1 cellular context compared by ENCODE assay signal in the genomic region with DNA sequence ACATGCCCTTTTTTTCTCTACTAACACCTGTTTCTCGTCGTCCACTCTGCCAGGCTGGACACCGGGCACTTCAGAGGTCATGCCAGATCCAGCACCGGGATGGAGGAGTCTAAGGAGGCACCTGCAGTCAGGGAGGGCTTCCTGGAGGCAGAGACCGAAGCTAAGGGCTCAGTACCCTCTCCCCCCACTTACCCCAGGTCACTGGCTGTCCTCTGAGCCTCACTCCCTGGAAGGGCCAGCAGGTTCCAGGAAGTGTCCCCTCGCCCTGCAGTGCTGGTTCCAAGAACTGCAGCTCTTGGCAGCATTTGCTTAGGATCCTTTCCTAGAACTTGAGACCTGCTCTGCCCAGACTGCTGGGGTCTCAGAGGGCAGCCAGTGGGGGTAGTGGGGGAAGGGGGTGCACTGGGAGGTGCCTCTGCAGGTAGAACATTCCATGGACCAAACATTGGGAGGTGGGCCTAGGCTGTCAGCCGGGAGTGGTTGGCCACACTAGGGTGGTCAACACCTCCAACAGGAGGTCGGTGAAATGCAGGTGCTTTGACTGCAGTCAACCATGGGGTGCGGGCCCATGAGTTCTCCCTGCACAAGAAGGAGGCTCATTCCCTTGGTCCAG.
TF ChIP-seq lines count a peak whose summit lies in the region.

No MANE protein-coding gene starts in this region.

TF ChIP-seq in K562, 482 proteins besides CTCF, POLR2A, EP300 and RAD21 (continued from another document):
- TF ChIP-seq, protein P1, sequence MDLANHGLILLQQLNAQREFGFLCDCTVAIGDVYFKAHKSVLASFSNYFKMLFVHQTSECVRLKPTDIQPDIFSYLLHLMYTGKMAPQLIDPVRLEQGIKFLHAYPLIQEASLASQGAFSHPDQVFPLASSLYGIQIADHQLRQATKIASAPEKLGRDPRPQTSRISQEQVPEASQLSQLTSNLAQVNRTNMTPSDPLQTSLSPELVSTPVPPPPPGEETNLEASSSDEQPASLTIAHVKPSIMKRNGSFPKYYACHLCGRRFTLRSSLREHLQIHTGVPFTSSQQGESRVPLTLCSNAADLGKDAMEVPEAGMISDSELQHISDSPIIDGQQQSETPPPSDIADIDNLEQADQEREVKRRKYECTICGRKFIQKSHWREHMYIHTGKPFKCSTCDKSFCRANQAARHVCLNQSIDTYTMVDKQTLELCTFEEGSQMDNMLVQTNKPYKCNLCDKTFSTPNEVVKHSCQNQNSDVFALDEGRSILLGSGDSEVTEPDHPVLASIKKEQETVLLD (IDR thresholded peaks at IDR 0.05): 0 out of 2 replicates have a peak, but pooled peaks have one; percentile 26
- TF ChIP-seq, protein P2, sequence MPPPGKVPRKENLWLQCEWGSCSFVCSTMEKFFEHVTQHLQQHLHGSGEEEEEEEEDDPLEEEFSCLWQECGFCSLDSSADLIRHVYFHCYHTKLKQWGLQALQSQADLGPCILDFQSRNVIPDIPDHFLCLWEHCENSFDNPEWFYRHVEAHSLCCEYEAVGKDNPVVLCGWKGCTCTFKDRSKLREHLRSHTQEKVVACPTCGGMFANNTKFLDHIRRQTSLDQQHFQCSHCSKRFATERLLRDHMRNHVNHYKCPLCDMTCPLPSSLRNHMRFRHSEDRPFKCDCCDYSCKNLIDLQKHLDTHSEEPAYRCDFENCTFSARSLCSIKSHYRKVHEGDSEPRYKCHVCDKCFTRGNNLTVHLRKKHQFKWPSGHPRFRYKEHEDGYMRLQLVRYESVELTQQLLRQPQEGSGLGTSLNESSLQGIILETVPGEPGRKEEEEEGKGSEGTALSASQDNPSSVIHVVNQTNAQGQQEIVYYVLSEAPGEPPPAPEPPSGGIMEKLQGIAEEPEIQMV (tag; conservative IDR thresholded peaks at IDR 0.05; ENCODE audit: low read depth): no peak
- TF ChIP-seq ZFP36 (IDR thresholded peaks at IDR 0.05; ENCODE audit: low read depth, low read length, partially characterized antibody) (peak; percentile 100), HMGN3 (IDR thresholded peaks at IDR 0.05; ENCODE audit: borderline replicate concordance, extremely low read depth, insufficient read length, low read depth, low read length) (peak; percentile 31), RBM25 (IDR thresholded peaks at IDR 0.05; ENCODE audit: low read depth, low read length, severe bottlenecking) (peak; percentile 82), CTBP1 (IDR thresholded peaks at IDR 0.05; ENCODE audit: borderline replicate concordance) (peak; percentile 17; the same call in 1 of the 2 replicates), SMARCA4 (IDR thresholded peaks at IDR 0.05) (peak; percentile 52), ASH1L (IDR thresholded peaks at IDR 0.05; ENCODE audit: borderline replicate concordance, low read depth, partially characterized antibody) (peak; percentile 47)
